In genomic region chr1:42937141-42937696, GRCh38 we compare ENCODE assay signal across 8 cellular contexts. TPM values are rescaled to one million over a fixed set of nuclear protein-coding genes. Genes with fewer than 3 reads are reported as not detected.
DNase-seq lines count a peak whose midpoint lies in the region; ATAC-seq and TF ChIP-seq lines count a peak whose summit lies in the region.

No MANE protein-coding gene starts in this region.

- peak overlapping the region; percentile 31 for H3K18ac ChIP-seq in trophoblast cell (ENCODE audit: low read length)

- H3K27me3 ChIP-seq in dorsolateral prefrontal cortex (no peaks in the 10 kb centered on the region), trophoblast cell (ENCODE audit: insufficient read depth, low read length) (no peaks in the 10 kb centered on the region)

- no peak overlapping the region for H2AFZ ChIP-seq in trophoblast cell (ENCODE audit: insufficient read depth, low read length, poor library complexity)

- H2BK5ac ChIP-seq in trophoblast cell (ENCODE audit: low read depth, low read length, poor library complexity) = no peak overlapping the region

- no peak overlapping the region for H2BK120ac ChIP-seq in trophoblast cell (ENCODE audit: insufficient read depth, low read length, poor library complexity)

- no peak overlapping the region for H4K12ac ChIP-seq in trophoblast cell (ENCODE audit: low read depth, low read length)

- H3K4ac ChIP-seq in trophoblast cell (ENCODE audit: low read depth, low read length) = no peak overlapping the region

- no peak overlapping the region for H2BK12ac ChIP-seq in trophoblast cell (ENCODE audit: low read length)

- H3K4me1 ChIP-seq in trophoblast cell (ENCODE audit: control insufficient read depth in 1 of 2, insufficient read depth in 2 of 2, low read length in 2 of 2) = peaks cover 76 to 85% of the 10 kb centered on the region in 2 experiments

- H3K4me2 ChIP-seq in trophoblast cell (ENCODE audit: low read length) = no peak overlapping the region

- H3K27ac ChIP-seq in dorsolateral prefrontal cortex = peak overlapping the region in 34 of 59 donors; percentile 2 to 88 (median 36)
- no peak overlapping the region for H3K27ac ChIP-seq in trophoblast cell (ENCODE audit: low read depth, low read length)

- DNase-seq in Daoy (ENCODE audit: low read depth) = peak; percentile 91
- peak; percentile 48 for DNase-seq in NCI-H510A treated with DMSO at 0.1 percent for 48 hours (lab: John Stamatoyannopoulos, UW)
- DNase-seq in dorsolateral prefrontal cortex = peak in 3 of 10 donors; percentile 2 to 15 (median 3)
- DNase-seq in trophoblast cell = peak; percentile 58 to 60
- DNase-seq in dedifferentiated amniotic fluid mesenchymal stem cell (ENCODE audit: extremely low spot score) = no peak
- no peak for DNase-seq in NCI-H446 treated with DMSO at 0.1 percent for 48 hours (lab: John Stamatoyannopoulos, UW)
- DNase-seq in hypothalamus (lab: John Stamatoyannopoulos, UW) = no peak

- TF ChIP-seq CTCF in dorsolateral prefrontal cortex (IDR thresholded peaks at IDR 0.05 in 54 of 56, conservative IDR thresholded peaks at IDR 0.05 in 2 of 56; ENCODE audit: low read depth in 1 of 56, partially characterized antibody in 56 of 56) = no peak

- peaks cover 44% of the 10 kb centered on the region for H3K79me1 ChIP-seq in trophoblast cell (ENCODE audit: low read length)

- H3K23ac ChIP-seq in trophoblast cell (ENCODE audit: low read length) = no peak overlapping the region

- H2AK5ac ChIP-seq in trophoblast cell (ENCODE audit: low read length) = peak overlapping the region; percentile 6

- peak overlapping the region in 1 of 59 donors; percentile 16 for H3K4me3 ChIP-seq in dorsolateral prefrontal cortex
- no peak overlapping the region for H3K4me3 ChIP-seq in trophoblast cell (ENCODE audit: low read depth, low read length)

- H3K9ac ChIP-seq in trophoblast cell (ENCODE audit: low read length) = no peak overlapping the region

- no peak overlapping the region for H4K91ac ChIP-seq in trophoblast cell (ENCODE audit: low read depth, low read length)

- no peak for ATAC-seq in GM18870 (IDR thresholded peaks at IDR 0.05; ENCODE audit: unreplicated experiment)

- peak overlapping the region; percentile 5 for H3K14ac ChIP-seq in trophoblast cell (ENCODE audit: low read length)

- H3K36me3 ChIP-seq in trophoblast cell (ENCODE audit: control insufficient read depth in 1 of 2, insufficient read depth in 2 of 2, low read length in 2 of 2) = peaks cover 81 to 85% of the 10 kb centered on the region in 2 experiments

- H4K8ac ChIP-seq in trophoblast cell (ENCODE audit: low read depth, low read length) = peak overlapping the region; percentile 23

- WGBS in trophoblast cell (ENCODE audit: extremely low coverage, insufficient coverage, insufficient read length) = no CpG with 5 or more reads among the region's 6 CpGs

- H3K9me3 ChIP-seq in trophoblast cell (ENCODE audit: insufficient read depth, low read depth, low read length) = peaks cover 3% of the 10 kb centered on the region

- intact Hi-C loops in dorsolateral prefrontal cortex (cut with DNase I) = no loop called here

- peaks cover 34% of the 10 kb centered on the region for H3K79me2 ChIP-seq in trophoblast cell (ENCODE audit: control insufficient read depth, insufficient read depth, low read length, poor library complexity)

RNA-seq across cellular contexts. Expression of gene SLC2A1, which starts 21.4 kb away (rescaled TPM):
- total RNA-seq in Daoy (2014; rRNA removed; shearing (Covaris generic)) = 193 and 305 TPM in 2 replicates
- total RNA-seq in dorsolateral prefrontal cortex = 100 to 1,000 TPM in 67 of 120 experiments, 10 to 100 TPM in 53; 36.8 to 290 (median 105) TPM
- 1,633 and 1,681 TPM in 2 replicates for polyA plus RNA-seq in trophoblast cell (2013)

Comparison
In these comparisons a context has a peak if more than half of its experiments do, and no peak if none do; other contexts are left out.
1. DNase-seq: peak in Daoy (single experiment), NCI-H510A treated with DMSO at 0.1 percent for 48 hours (single experiment) and trophoblast cell (2 of 2); none in dedifferentiated amniotic fluid mesenchymal stem cell (single experiment), NCI-H446 treated with DMSO at 0.1 percent for 48 hours (single experiment) and hypothalamus (0 of 51).